In the genomic region with DNA sequence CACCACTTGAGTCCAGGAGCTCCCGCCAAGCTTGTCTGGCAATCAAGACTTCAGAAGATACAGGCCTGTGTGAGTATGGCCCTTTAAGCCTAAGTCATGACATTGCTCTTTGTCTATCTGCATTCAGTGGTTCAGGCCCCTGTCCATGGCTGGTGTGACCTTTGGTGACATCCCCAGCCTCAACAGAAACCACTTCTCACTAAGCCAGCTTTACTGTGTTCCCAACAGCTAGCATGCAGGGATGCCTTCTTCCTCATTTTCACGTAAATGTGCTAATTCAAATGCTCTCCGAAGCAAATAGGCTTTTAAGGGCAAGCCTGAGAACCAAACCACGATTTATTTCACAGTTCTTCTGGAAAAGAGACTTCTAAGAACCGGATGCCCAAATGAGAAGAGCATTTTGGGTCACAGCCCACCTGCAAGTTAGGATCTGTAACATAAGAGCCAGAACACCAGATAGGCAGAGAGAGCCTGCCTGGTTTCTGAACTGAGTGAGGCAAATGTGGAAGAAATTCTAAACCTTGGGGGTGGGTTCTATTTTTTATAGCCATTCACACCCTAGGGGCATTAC, we compare ENCODE assay signal across 10 cellular contexts. TPM values are rescaled to one million over a fixed set of nuclear protein-coding genes. Genes with fewer than 3 reads are reported as not detected.
DNase-seq lines count a peak whose midpoint lies in the region; ATAC-seq and TF ChIP-seq lines count a peak whose summit lies in the region.
"Had no signal": no experiment of that assay in that cellular context is flagged by ENCODE, and none has a peak within 500 bp of the region (broad histone marks: within the 10 kb centered on the region; RNA-seq: fewer than 3 reads in every experiment).

No MANE protein-coding gene starts in this region.

- H3K4me1 Mint-ChIP-seq in CD4-positive, alpha-beta T cell (ENCODE audit: low read depth), result peaks cover 51% of the 10 kb centered on the region
- H3K4me1 Mint-ChIP-seq in neural crest cell, result peaks cover 28% of the 10 kb centered on the region

- POLR2A ChIA-PET in CD4-positive, alpha-beta T cell (lab: Charles Lee), result interaction anchor here (2.3 kb wide), 1 partner anchor 15 kb away, joined by 10 read pairs; no protein-coding TSS in a partner anchor

- ATAC-seq in CD4-positive, alpha-beta T cell (ENCODE audit: poor library complexity), result peak; percentile 32
- no peak for ATAC-seq in GM18909 (IDR thresholded peaks at IDR 0.05; ENCODE audit: poor library complexity, unreplicated experiment)

- peak overlapping the region; percentile 58 for H3K27ac Mint-ChIP-seq in CD4-positive, alpha-beta T cell
- peak overlapping the region; percentile 10 for H3K27ac Mint-ChIP-seq in neural crest cell (ENCODE audit: unreplicated experiment)

- H3K36me3 Mint-ChIP-seq in CD4-positive, alpha-beta T cell (ENCODE audit: low read depth), result peaks cover 13% of the 10 kb centered on the region
- H3K36me3 Mint-ChIP-seq in neural crest cell (ENCODE audit: low read depth), result no peaks in the 10 kb centered on the region

- no peak for DNase-seq in CD4-positive, alpha-beta T cell
- DNase-seq in NOMO-1 treated with DMSO at 0.1 percent for 48 hours (lab: John Stamatoyannopoulos, UW; ENCODE audit: unreplicated experiment) (peak; percentile 82), coronary artery (ENCODE audit: low spot score) (no peak), neural crest cell (ENCODE audit: low read depth, low spot score) (no peak), HCEC 1CT (no peak), GM13976 (ENCODE audit: low spot score) (no peak), AG08396 (ENCODE audit: low spot score) (no peak)
- DNase-seq: DMS79 had no signal

- TF ChIP-seq CTCF in CD4-positive, alpha-beta T cell (IDR thresholded peaks at IDR 0.05), result no peak
- no peak for TF ChIP-seq CTCF in coronary artery (IDR thresholded peaks at IDR 0.05)
- TF ChIP-seq CTCF in neural crest cell (conservative IDR thresholded peaks at IDR 0.05), result no peak
- TF ChIP-seq CTCF in GM13976 (IDR thresholded peaks at IDR 0.05; ENCODE audit: borderline replicate concordance, control extremely low read depth, extremely low read depth, insufficient read depth, missing control alignments), result no peak

- H3K27me3 Mint-ChIP-seq in CD4-positive, alpha-beta T cell, result no peaks in the 10 kb centered on the region
- H3K27me3 Mint-ChIP-seq in neural crest cell (ENCODE audit: low read depth), result no peaks in the 10 kb centered on the region
- H3K27me3 Mint-ChIP-seq: memory B cell had no signal

- no peak overlapping the region for H3K27ac ChIP-seq in CD4-positive, alpha-beta T cell (ENCODE audit: low read depth, low read length)
- peak overlapping the region; percentile 30 to 38 for H3K27ac ChIP-seq in coronary artery

- no peak overlapping the region for H3K4me3 ChIP-seq in coronary artery

- H3K9me3 ChIP-seq in CD4-positive, alpha-beta T cell (ENCODE audit: control insufficient read depth, low read length), result peaks cover 9% of the 10 kb centered on the region

- in situ Hi-C loops in GM13976 (cut with MboI; ENCODE audit: low sequenced_read_pairs, unreplicated experiment), result no loop called here

- no peaks in the 10 kb centered on the region for H3K27me3 ChIP-seq in CD4-positive, alpha-beta T cell (ENCODE audit: control insufficient read depth, insufficient read depth, low read length)

- intact Hi-C loops in CD4-positive, alpha-beta T cell (cut with DNase I, micrococcal nuclease), result no loop called here

- CTCF ChIA-PET in CD4-positive, alpha-beta T cell (lab: Charles Lee), result interaction anchor here (0.7 kb wide), 1 partner anchor 28 kb away, joined by 4 read pairs; no protein-coding TSS in a partner anchor

- peaks cover 13% of the 10 kb centered on the region for H3K9me3 Mint-ChIP-seq in CD4-positive, alpha-beta T cell
- H3K9me3 Mint-ChIP-seq in neural crest cell, result peaks cover 5% of the 10 kb centered on the region

- H3K4me3 Mint-ChIP-seq in CD4-positive, alpha-beta T cell, result peak overlapping the region; percentile 6
- H3K4me3 Mint-ChIP-seq in neural crest cell, result no peak overlapping the region
- H3K4me3 Mint-ChIP-seq: memory B cell had no signal

RNA-seq across cellular contexts. Expression of a gene that starts 14.9 kb away (rescaled TPM):
- under 1 TPM in 1 of 2 experiments, not detected in 1; 0.08 TPM for total RNA-seq in CD4-positive, alpha-beta T cell
- total RNA-seq in neural crest cell, result not detected in 2 replicates
